ENCODE assay signal across 34 cellular contexts in the genomic region with DNA sequence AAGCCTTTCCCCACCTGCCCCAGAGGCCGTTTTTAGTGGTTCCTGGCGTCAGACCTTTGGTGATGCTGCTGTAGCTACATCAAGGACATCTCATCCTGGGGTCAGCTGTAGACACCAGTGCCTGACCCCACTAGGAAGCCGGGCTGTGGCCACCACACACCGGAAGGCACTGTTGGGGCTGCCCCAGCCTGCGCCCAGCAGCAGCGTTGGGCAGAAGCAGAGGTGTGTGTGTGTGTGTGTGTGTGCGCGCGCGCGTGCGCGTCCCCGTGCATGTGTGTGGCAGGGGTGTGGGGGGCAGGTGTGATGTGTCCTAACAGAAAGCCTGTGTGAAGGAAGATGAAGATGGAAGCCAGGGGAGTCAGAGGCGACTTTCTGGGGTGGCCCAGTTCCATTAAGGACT.
"Had no signal": no experiment of that assay in that cellular context is flagged by ENCODE, and none has a peak within 500 bp of the region (broad histone marks: within the 10 kb centered on the region; RNA-seq: fewer than 3 reads in every experiment).

No MANE protein-coding gene starts in this region.

- H3K4me3 ChIP-seq: adrenal gland, body of pancreas, breast epithelium had no signal

- H3K4me1 Mint-ChIP-seq: activated CD4-positive, alpha-beta T cell treated with anti-CD3 and anti-CD28 coated beads, Interleukin-2, amount 10 ng/mL, durations not matched to agents 24 days and 14 days; activated T-helper 17 cell treated with anti-CD3 and anti-CD28 coated beads, Interleukin-2, amount 50 U/mL, for 72 hours had no signal

- H3K4me1 ChIP-seq: adrenal gland, body of pancreas had no signal

- H3K36me3 ChIP-seq: adrenal gland, brain microvascular endothelial cell, breast epithelium had no signal

- ATAC-seq: activated CD8-positive, alpha-beta T cell treated with anti-CD3 and anti-CD28 coated beads for 36 hours; activated naive CD4-positive, alpha-beta T cell treated with anti-CD3 and anti-CD28 coated beads, Interleukin-2, amount 50 U/mL, for 72 hours; activated T-cell treated with anti-CD3 and anti-CD28 coated beads, Interleukin-2, amount 50 U/mL, for 4 hours; activated T-cell treated with anti-CD3 and anti-CD28 coated beads, Interleukin-2, amount 50 U/mL, for 72 hours; activated T-helper 17 cell treated with anti-CD3 and anti-CD28 coated beads, Interleukin-2, amount 50 U/mL, for 72 hours; body of pancreas had no signal

- H3K9me3 Mint-ChIP-seq: activated B cell treated with CpG ODN at 0.5 μM for 24 hours; activated CD4-positive, alpha-beta memory T cell treated with anti-CD3 and anti-CD28 coated beads for 36 hours; activated CD4-positive, alpha-beta T cell treated with anti-CD3 and anti-CD28 coated beads, Interleukin-2, amount 10 ng/mL, durations not matched to agents 24 days and 14 days; activated CD8-positive, alpha-beta T cell treated with anti-CD3 and anti-CD28 coated beads for 36 hours; activated naive CD4-positive, alpha-beta T cell treated with anti-CD3 and anti-CD28 coated beads for 36 hours; activated naive CD4-positive, alpha-beta T cell treated with anti-CD3 and anti-CD28 coated beads, Interleukin-2, amount 50 U/mL, for 72 hours; activated naive CD8-positive, alpha-beta T cell treated with anti-CD3 and anti-CD28 coated beads for 36 hours; activated T-cell treated with anti-CD3 and anti-CD28 coated beads, Interleukin-2, amount 50 U/mL, for 4 hours; activated T-cell treated with anti-CD3 and anti-CD28 coated beads, Interleukin-2, amount 50 U/mL, for 72 hours; activated T-helper 1 cell treated with anti-CD3 and anti-CD28 coated beads, Interleukin-12 subunit alpha, Interleukin-12 subunit beta, Interleukin-2, Interleukin-4 antibody, amounts not matched to agents 30 ng/mL and 10 ng/mL and 1 ng/mL, durations not matched to agents 14 hours and 24 hours and 36 hours; activated T-helper 17 cell treated with anti-CD3 and anti-CD28 coated beads, Interleukin-2, amount 50 U/mL, for 72 hours; T-helper 1 cell treated with Interleukin-12 subunit alpha and Interleukin-12 subunit beta and Interleukin-4 antibody, amounts not matched to agents 30 μg/mL and 1 μg/mL, for 36 hours; T-helper 2 cell treated with Interferon-gamma antibody and Interleukin-4, amounts not matched to agents 5 μg/mL and 100 μg/mL, for 36 hours had no signal

- H3K27me3 Mint-ChIP-seq: activated B cell treated with CpG ODN at 0.5 μM for 24 hours; activated CD4-positive, alpha-beta memory T cell treated with anti-CD3 and anti-CD28 coated beads for 36 hours; activated CD4-positive, alpha-beta T cell treated with anti-CD3 and anti-CD28 coated beads, Interleukin-2, amount 10 ng/mL, durations not matched to agents 24 days and 14 days; activated CD8-positive, alpha-beta T cell treated with anti-CD3 and anti-CD28 coated beads for 36 hours; activated naive CD8-positive, alpha-beta T cell treated with anti-CD3 and anti-CD28 coated beads for 36 hours; activated T-helper 17 cell treated with anti-CD3 and anti-CD28 coated beads, Interleukin-2, amount 50 U/mL, for 72 hours had no signal

- DNase-seq: activated B cell treated with CpG ODN at 0.5 μM for 24 hours; activated CD4-positive, alpha-beta memory T cell treated with anti-CD3 and anti-CD28 coated beads for 36 hours; activated CD4-positive, alpha-beta T cell treated with anti-CD3 and anti-CD28 coated beads for 4 hours; activated CD4-positive, alpha-beta T cell treated with anti-CD3 and anti-CD28 coated beads, Interleukin-2, amount 10 ng/mL, durations not matched to agents 24 days and 14 days; activated CD4-positive, alpha-beta T cell treated with anti-CD3 and anti-CD28 coated beads, Interleukin-2, amount 50 U/mL, for 1 hour; activated CD4-positive, alpha-beta T cell treated with anti-CD3 and anti-CD28 coated beads, Interleukin-2, amount 50 U/mL, for 4 hours; activated CD4-positive, CD25-positive, alpha-beta regulatory T cell treated with anti-CD3 and anti-CD28 coated beads, Interleukin-2, amount 50 U/mL, for 72 hours; activated CD8-positive, alpha-beta memory T cell treated with anti-CD3 and anti-CD28 coated beads, Interleukin-2, amount 50 U/mL, for 4 hours; activated CD8-positive, alpha-beta T cell treated with anti-CD3 and anti-CD28 coated beads for 36 hours; activated effector memory CD4-positive, alpha-beta T cell treated with anti-CD3 and anti-CD28 coated beads, Interleukin-2, amount 50 U/mL, for 16 hours; activated gamma-delta T cell treated with Interleukin-2 at 50 U/mL for 16 hours; activated naive CD4-positive, alpha-beta T cell; activated naive CD4-positive, alpha-beta T cell treated with anti-CD3 and anti-CD28 coated beads for 36 hours; activated naive CD4-positive, alpha-beta T cell treated with anti-CD3 and anti-CD28 coated beads, Interleukin-2, amount 50 U/mL, for 16 hours; activated naive CD8-positive, alpha-beta T cell treated with anti-CD3 and anti-CD28 coated beads for 36 hours; activated T-cell treated with anti-CD3 and anti-CD28 coated beads for 4 hours; activated T-cell treated with anti-CD3 and anti-CD28 coated beads, Interleukin-2, amount 50 U/mL, for 1 hour; activated T-cell treated with anti-CD3 and anti-CD28 coated beads, Interleukin-2, amount 50 U/mL, for 4 hours; activated T-cell treated with anti-CD3 and anti-CD28 coated beads, Interleukin-2, amount 50 U/mL, for 72 hours; adrenal gland; amniotic stem cell; body of pancreas; brain microvascular endothelial cell; central memory CD4-positive, alpha-beta T cell; T-helper 1 cell; T-helper 2 cell; T-helper 9 cell had no signal

- H3K36me3 Mint-ChIP-seq: activated CD4-positive, alpha-beta memory T cell treated with anti-CD3 and anti-CD28 coated beads for 36 hours; activated naive CD4-positive, alpha-beta T cell treated with anti-CD3 and anti-CD28 coated beads, Interleukin-2, amount 50 U/mL, for 72 hours; activated naive CD8-positive, alpha-beta T cell treated with anti-CD3 and anti-CD28 coated beads for 36 hours had no signal

- H3K27me3 ChIP-seq: adrenal gland, body of pancreas, brain microvascular endothelial cell, breast epithelium had no signal

- H3K9me3 ChIP-seq: adrenal gland, body of pancreas, breast epithelium had no signal

- H3K4me3 Mint-ChIP-seq: activated B cell treated with CpG ODN at 0.5 μM for 24 hours; activated CD4-positive, alpha-beta memory T cell treated with anti-CD3 and anti-CD28 coated beads for 36 hours; activated CD4-positive, alpha-beta T cell treated with anti-CD3 and anti-CD28 coated beads, Interleukin-2, amount 10 ng/mL, durations not matched to agents 24 days and 14 days; activated CD8-positive, alpha-beta T cell treated with anti-CD3 and anti-CD28 coated beads for 36 hours; activated naive CD4-positive, alpha-beta T cell treated with anti-CD3 and anti-CD28 coated beads for 36 hours; activated naive CD8-positive, alpha-beta T cell treated with anti-CD3 and anti-CD28 coated beads for 36 hours; activated T-cell treated with anti-CD3 and anti-CD28 coated beads, Interleukin-2, amount 50 U/mL, for 4 hours; activated T-cell treated with anti-CD3 and anti-CD28 coated beads, Interleukin-2, amount 50 U/mL, for 72 hours; activated T-helper 1 cell treated with anti-CD3 and anti-CD28 coated beads, Interleukin-12 subunit alpha, Interleukin-12 subunit beta, Interleukin-2, Interleukin-4 antibody, amounts not matched to agents 30 ng/mL and 10 ng/mL and 1 ng/mL, durations not matched to agents 14 hours and 24 hours and 36 hours; activated T-helper 17 cell treated with anti-CD3 and anti-CD28 coated beads, Interleukin-2, amount 50 U/mL, for 72 hours; T-helper 1 cell treated with Interleukin-12 subunit alpha and Interleukin-12 subunit beta and Interleukin-4 antibody, amounts not matched to agents 30 μg/mL and 1 μg/mL, for 36 hours; T-helper 2 cell treated with Interferon-gamma antibody and Interleukin-4, amounts not matched to agents 5 μg/mL and 100 μg/mL, for 36 hours had no signal

- H3K27ac ChIP-seq: adrenal gland, body of pancreas, brain microvascular endothelial cell, breast epithelium, VCaP had no signal

- H3K27ac Mint-ChIP-seq: activated B cell treated with CpG ODN at 0.5 μM for 24 hours; activated CD4-positive, alpha-beta memory T cell treated with anti-CD3 and anti-CD28 coated beads for 36 hours; activated CD4-positive, alpha-beta T cell treated with anti-CD3 and anti-CD28 coated beads, Interleukin-2, amount 10 ng/mL, durations not matched to agents 24 days and 14 days; activated CD8-positive, alpha-beta T cell treated with anti-CD3 and anti-CD28 coated beads for 36 hours; activated naive CD4-positive, alpha-beta T cell treated with anti-CD3 and anti-CD28 coated beads for 36 hours; activated naive CD8-positive, alpha-beta T cell treated with anti-CD3 and anti-CD28 coated beads for 36 hours; activated T-cell treated with anti-CD3 and anti-CD28 coated beads, Interleukin-2, amount 50 U/mL, for 72 hours; activated T-helper 1 cell treated with anti-CD3 and anti-CD28 coated beads, Interleukin-12 subunit alpha, Interleukin-12 subunit beta, Interleukin-2, Interleukin-4 antibody, amounts not matched to agents 30 ng/mL and 10 ng/mL and 1 ng/mL, durations not matched to agents 14 hours and 24 hours and 36 hours; activated T-helper 17 cell treated with anti-CD3 and anti-CD28 coated beads, Interleukin-2, amount 50 U/mL, for 72 hours; T-helper 1 cell treated with Interleukin-12 subunit alpha and Interleukin-12 subunit beta and Interleukin-4 antibody, amounts not matched to agents 30 μg/mL and 1 μg/mL, for 36 hours; T-helper 2 cell treated with Interferon-gamma antibody and Interleukin-4, amounts not matched to agents 5 μg/mL and 100 μg/mL, for 36 hours had no signal
